ENCODE assay signal across 10 cellular contexts in the genomic region with DNA sequence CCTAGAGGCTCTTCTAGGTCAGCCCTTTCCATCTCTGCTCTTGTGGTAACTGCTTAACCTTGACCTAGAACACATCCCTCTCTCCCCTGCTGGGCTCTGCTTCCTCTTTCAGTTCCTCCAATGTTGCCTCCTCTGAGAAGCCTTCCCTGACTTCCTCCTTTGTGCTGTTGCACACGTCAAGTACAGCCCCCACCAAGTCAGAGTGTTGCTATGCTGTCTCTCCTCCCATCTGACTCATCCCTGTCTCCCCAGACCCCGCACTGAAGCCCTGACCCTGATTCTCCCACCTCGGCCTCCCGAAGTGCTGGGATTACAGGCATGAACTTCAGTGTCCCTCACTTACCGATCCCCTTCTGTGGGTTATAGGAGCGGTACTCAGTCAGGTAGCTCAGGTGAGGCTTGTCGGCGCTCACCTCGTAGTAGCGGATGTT. TPM values are rescaled to one million over a fixed set of nuclear protein-coding genes. Genes with fewer than 3 reads are reported as not detected.
DNase-seq lines count a peak whose midpoint lies in the region; ATAC-seq and TF ChIP-seq lines count a peak whose summit lies in the region.
"Had no signal": no experiment of that assay in that cellular context is flagged by ENCODE, and none has a peak within 500 bp of the region (broad histone marks: within the 10 kb centered on the region; RNA-seq: fewer than 3 reads in every experiment).

No MANE protein-coding gene starts in this region.

- no peak overlapping the region for H3K23ac ChIP-seq in mesendoderm (ENCODE audit: low read length)

- peak overlapping the region in 2 of 4 donors; percentile 1 to 35 for H3K27ac ChIP-seq in Peyer's patch
- no peak overlapping the region for H3K27ac ChIP-seq in mesendoderm (ENCODE audit: low read depth, low read length)
- no peak overlapping the region for H3K27ac ChIP-seq in coronary artery

- ATAC-seq in GM18499 (IDR thresholded peaks at IDR 0.05; ENCODE audit: insufficient read depth, unreplicated experiment) (peak; percentile 89), HG02763 (IDR thresholded peaks at IDR 0.05; ENCODE audit: unreplicated experiment) (peak; percentile 58)
- ATAC-seq: left colon, Panc1 had no signal

- TF ChIP-seq CTCF in Peyer's patch (IDR thresholded peaks at IDR 0.05) = no peak
- no peak for TF ChIP-seq CTCF in coronary artery (IDR thresholded peaks at IDR 0.05)

- H3K36me3 ChIP-seq in Peyer's patch (peaks cover 0 to 85% (median 0%) of the 10 kb centered on the region in 3 donors), mesendoderm (ENCODE audit: control insufficient read depth, insufficient read depth, low read length) (peaks cover 12% of the 10 kb centered on the region)

- H3K27me3 ChIP-seq in Peyer's patch (no peaks in the 10 kb centered on the region), mesendoderm (ENCODE audit: insufficient read depth, low read length, poor library complexity) (no peaks in the 10 kb centered on the region)

- no peak overlapping the region for H4K8ac ChIP-seq in mesendoderm (ENCODE audit: low read depth, low read length)

- no peak overlapping the region for H3K4me2 ChIP-seq in mesendoderm (ENCODE audit: low read length)

- H3K4me3 ChIP-seq in Peyer's patch (no peak overlapping the region), mesendoderm (ENCODE audit: low read length) (no peak overlapping the region), coronary artery (no peak overlapping the region)

- no peaks in the 10 kb centered on the region for H3K79me1 ChIP-seq in mesendoderm (ENCODE audit: low read length)

- H3K18ac ChIP-seq in mesendoderm (ENCODE audit: low read length) = no peak overlapping the region

- H3K9ac ChIP-seq in mesendoderm (ENCODE audit: low read length) = no peak overlapping the region

- H4K5ac ChIP-seq in mesendoderm (ENCODE audit: low read length) = no peak overlapping the region

- no peak overlapping the region for H2AK5ac ChIP-seq in mesendoderm (ENCODE audit: low read length)

- TF ChIP-seq POLR2A in Peyer's patch (IDR thresholded peaks at IDR 0.05) = no peak

- H3K56ac ChIP-seq in mesendoderm (ENCODE audit: low read length) = no peak overlapping the region

- no peaks in the 10 kb centered on the region for H3K9me3 ChIP-seq in Peyer's patch

- DNase-seq in Peyer's patch = peak in 2 of 3 donors; percentile 69 to 73
- peak; percentile 8 for DNase-seq in mesendoderm
- DNase-seq in GM03348 (ENCODE audit: low spot score) = no peak
- no peak for DNase-seq in coronary artery (ENCODE audit: low spot score)
- DNase-seq in activated gamma-delta T cell (lab: John Stamatoyannopoulos, UW) = no peak
- DNase-seq in NCI-H524 treated with DMSO at 0.1 percent for 48 hours (lab: John Stamatoyannopoulos, UW) = no peak

- WGBS in mesendoderm (ENCODE audit: extremely low coverage, insufficient coverage, low lambda C conversion rate) = no CpG with 5 or more reads among the region's 10 CpGs

- H2BK15ac ChIP-seq in mesendoderm (replicated peaks; ENCODE audit: low read depth) = no peak overlapping the region

- H3K4me1 ChIP-seq in Peyer's patch (peaks cover 0 to 7% (median 0%) of the 10 kb centered on the region in 4 donors), mesendoderm (ENCODE audit: control insufficient read depth, low read depth, low read length) (no peaks in the 10 kb centered on the region)

- no peak overlapping the region for H3K4ac ChIP-seq in mesendoderm (ENCODE audit: low read depth, low read length)

- no peak overlapping the region for H2BK5ac ChIP-seq in mesendoderm (ENCODE audit: low read length)

- H3K79me2 ChIP-seq in mesendoderm (ENCODE audit: control insufficient read depth, insufficient read depth, low read length) = no peaks in the 10 kb centered on the region

- H2BK120ac ChIP-seq in mesendoderm (ENCODE audit: low read depth, low read length) = no peak overlapping the region

RNA-seq across cellular contexts. Expression of gene TRIM14, which starts 10.4 kb away (rescaled TPM):
- total RNA-seq in Peyer's patch = 100 to 1,000 TPM in 1 of 4 donors, 10 to 100 TPM in 3; 61.1 to 101 (median 72.0) TPM
- polyA plus RNA-seq in mesendoderm (2013, experiment 1 of 2) = 7.3 TPM
- 7.3 TPM for polyA plus RNA-seq in mesendoderm (2013, experiment 2 of 2)

Comparison
In these comparisons a context has a peak if more than half of its experiments do, and no peak if none do; other contexts are left out.
1. DNase-seq: peak in Peyer's patch (2 of 3) and mesendoderm (single experiment); none in GM03348 (single experiment), coronary artery (single experiment), activated gamma-delta T cell (single experiment) and NCI-H524 treated with DMSO at 0.1 percent for 48 hours (single experiment).